Comparison of ENCODE assay signal across 17 cellular contexts in genomic region chr2:62884514-62884913, GRCh38.
DNase-seq lines count a peak whose midpoint lies in the region; FAIRE-seq and TF ChIP-seq lines count a peak whose summit lies in the region.
"Had no signal": no experiment of that assay in that cellular context is flagged by ENCODE, and none has a peak within 500 bp of the region (broad histone marks: within the 10 kb centered on the region; RNA-seq: fewer than 3 reads in every experiment).

No MANE protein-coding gene starts in this region.

- peaks cover 14% of the 10 kb centered on the region for H3K4me1 ChIP-seq in endothelial cell of umbilical vein (ENCODE audit: control insufficient read depth, extremely low read depth, insufficient read depth, low read length)

- TF ChIP-seq CTCF in endothelial cell of umbilical vein (IDR thresholded peaks at IDR 0.05; ENCODE audit: extremely low read depth in 1 of 2, insufficient read depth in 1 of 2, low read depth in 1 of 2, low read length in 2 of 2) (no peak), glutamatergic neuron (IDR thresholded peaks at IDR 0.05; ENCODE audit: partially characterized antibody, unreplicated experiment) (no peak)

- no peak overlapping the region for H3K9ac ChIP-seq in endothelial cell of umbilical vein (replicated peaks; ENCODE audit: extremely low read depth, insufficient read depth, low read length)

- peak overlapping the region; percentile 53 for H3K4me2 ChIP-seq in endothelial cell of umbilical vein (ENCODE audit: insufficient read depth, low read length)

- no peaks in the 10 kb centered on the region for H3K79me2 ChIP-seq in endothelial cell of umbilical vein (ENCODE audit: control insufficient read depth, insufficient read depth, low read length)

- dilution Hi-C loops in endothelial cell of umbilical vein (cut with MboI; ENCODE audit: extremely low pct_ligation_motif_present, low sequenced_read_pairs), result no loop called here

- DNase-seq in ELR (ENCODE audit: low read depth) (peak; percentile 1), RCC 7860 (ENCODE audit: low spot score) (no peak), endothelial cell of umbilical vein (ENCODE audit: low read depth, low spot score) (peak; percentile 59), pulmonary artery endothelial cell (ENCODE audit: low read depth, low spot score) (peak; percentile 33), NCI-H446 (lab: John Stamatoyannopoulos, UW) (no peak), MG63 (no peak), glutamatergic neuron (no peak)
- DNase-seq in activated effector memory CD4-positive, alpha-beta T cell treated with Interleukin-2 at 50 U/mL for 16 hours, result no peak
- DNase-seq: COR-L47, DMS153, H9, NCI-H1417 treated with DMSO at 0.1 percent for 48 hours, NCI-H2029, NCI-H2171 treated with DMSO at 0.1 percent for 48 hours, NCI-H510A treated with DMSO at 0.1 percent for 48 hours, NCI-H82 had no signal

- H3K9me3 Mint-ChIP-seq in glutamatergic neuron (ENCODE audit: unreplicated experiment), result peaks cover 2% of the 10 kb centered on the region

- H3K36me3 ChIP-seq in endothelial cell of umbilical vein (ENCODE audit: control insufficient read depth in 2 of 2, extremely low read depth in 1 of 2, insufficient read depth in 2 of 2, low read length in 2 of 2) (no peaks in the 10 kb centered on the region), MG63 (peaks cover 2% of the 10 kb centered on the region; the same call in 1 of the 2 replicates)

- no peak overlapping the region for H3K27ac ChIP-seq in endothelial cell of umbilical vein (ENCODE audit: insufficient read depth, low read depth, low read length)

- no peak overlapping the region for H3K4me3 Mint-ChIP-seq in glutamatergic neuron (ENCODE audit: unreplicated experiment)
- H3K4me3 Mint-ChIP-seq: H9 had no signal

- H3K27me3 Mint-ChIP-seq in glutamatergic neuron (ENCODE audit: unreplicated experiment), result no peaks in the 10 kb centered on the region

- H3K27me3 ChIP-seq in endothelial cell of umbilical vein (ENCODE audit: control insufficient read depth in 2 of 2, insufficient read depth in 2 of 2, low read length in 2 of 2) (no peaks in the 10 kb centered on the region), MG63 (no peaks in the 10 kb centered on the region)

- H3K9me1 ChIP-seq in endothelial cell of umbilical vein (replicated peaks; ENCODE audit: control insufficient read depth, extremely low read depth, insufficient read depth, low read length), result no peaks in the 10 kb centered on the region

- CTCF ChIA-PET in endothelial cell of umbilical vein (lab: Charles Lee), result no interaction called here

- H3K4me3 ChIP-seq in endothelial cell of umbilical vein (replicated peaks in 1 of 3; ENCODE audit: insufficient read depth in 1 of 3, low read depth in 1 of 3, low read length in 3 of 3) (no peak overlapping the region), MG63 (no peak overlapping the region)
- H3K4me3 ChIP-seq: K562 had no signal

- BruUV-seq in endothelial cell of umbilical vein (replicated peaks; lab: Mats Ljungman, UMichigan), result no TSS peak

- H3K27ac Mint-ChIP-seq in glutamatergic neuron (ENCODE audit: unreplicated experiment), result no peak overlapping the region

- H2AFZ ChIP-seq in endothelial cell of umbilical vein (ENCODE audit: low read depth, low read length), result no peak overlapping the region

- intact Hi-C loops in endothelial cell of umbilical vein (cut with micrococcal nuclease), result loop anchor here (2.0 kb wide), 1 partner anchor 44 kb away; no protein-coding TSS in a partner anchor

- TF ChIP-seq POLR2A in endothelial cell of umbilical vein (IDR thresholded peaks at IDR 0.05; ENCODE audit: low read depth, low read length), result peak; percentile 38

- peaks cover 10% of the 10 kb centered on the region for H3K36me3 Mint-ChIP-seq in glutamatergic neuron (ENCODE audit: unreplicated experiment)

- POLR2A ChIA-PET in endothelial cell of umbilical vein (lab: Charles Lee), result no interaction called here

- no peaks in the 10 kb centered on the region for H4K20me1 ChIP-seq in endothelial cell of umbilical vein (replicated peaks; ENCODE audit: control insufficient read depth, extremely low read depth, insufficient read depth, low read length)

- no peaks in the 10 kb centered on the region for H3K4me1 Mint-ChIP-seq in glutamatergic neuron (ENCODE audit: low read depth, unreplicated experiment)

- H3K9me3 ChIP-seq in endothelial cell of umbilical vein (replicated peaks; ENCODE audit: control insufficient read depth, insufficient read depth, low read length) (no peaks in the 10 kb centered on the region), MG63 (no peaks in the 10 kb centered on the region)

- FAIRE-seq in RCC 7860 (lab: Jason Lieb, UNC), result peak; percentile 7
- FAIRE-seq in endothelial cell of umbilical vein (lab: Jason Lieb, UNC), result peak; percentile 12
- FAIRE-seq: K562 had no signal

TF ChIP-seq in endothelial cell of umbilical vein, 7 proteins besides CTCF, POLR2A, EP300 and RAD21:
- TF ChIP-seq MYC (IDR thresholded peaks at IDR 0.05; ENCODE audit: low read depth, low read length), result no peak
- TF ChIP-seq EZH2 (IDR thresholded peaks at IDR 0.05; ENCODE audit: borderline replicate concordance, low read depth, low read length, severe bottlenecking), result no peak
- TF ChIP-seq FOS (IDR thresholded peaks at IDR 0.05; ENCODE audit: borderline replicate concordance, insufficient read depth, low read length), result peak; percentile 44
- TF ChIP-seq, protein P1, sequence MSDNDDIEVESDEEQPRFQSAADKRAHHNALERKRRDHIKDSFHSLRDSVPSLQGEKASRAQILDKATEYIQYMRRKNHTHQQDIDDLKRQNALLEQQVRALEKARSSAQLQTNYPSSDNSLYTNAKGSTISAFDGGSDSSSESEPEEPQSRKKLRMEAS (IDR thresholded peaks at IDR 0.05; ENCODE audit: insufficient read depth, insufficient read length), result no peak
- peak; percentile 34 for TF ChIP-seq POLR2AphosphoS5 (IDR thresholded peaks at IDR 0.05; ENCODE audit: insufficient read depth, low read depth, low read length)
- TF ChIP-seq GATA2 (IDR thresholded peaks at IDR 0.05; ENCODE audit: insufficient read depth, insufficient read length, low read depth, low read length), result peak; percentile 99
- TF ChIP-seq JUN (IDR thresholded peaks at IDR 0.05; ENCODE audit: borderline replicate concordance, insufficient read depth, insufficient read length, low read depth), result peak; percentile 62
TF ChIP-seq in endothelial cell of umbilical vein: peak in this region for 4.

Comparison
In these comparisons a context has a peak if more than half of its experiments do, and no peak if none do; other contexts are left out.
1. DNase-seq: peak in ELR (single experiment), endothelial cell of umbilical vein (single experiment) and pulmonary artery endothelial cell (single experiment); none in RCC 7860 (single experiment), NCI-H446 (0 of 2), activated effector memory CD4-positive, alpha-beta T cell treated with Interleukin-2 at 50 U/mL for 16 hours (single experiment), MG63 (single experiment) and glutamatergic neuron (single experiment).